In the genomic region with DNA sequence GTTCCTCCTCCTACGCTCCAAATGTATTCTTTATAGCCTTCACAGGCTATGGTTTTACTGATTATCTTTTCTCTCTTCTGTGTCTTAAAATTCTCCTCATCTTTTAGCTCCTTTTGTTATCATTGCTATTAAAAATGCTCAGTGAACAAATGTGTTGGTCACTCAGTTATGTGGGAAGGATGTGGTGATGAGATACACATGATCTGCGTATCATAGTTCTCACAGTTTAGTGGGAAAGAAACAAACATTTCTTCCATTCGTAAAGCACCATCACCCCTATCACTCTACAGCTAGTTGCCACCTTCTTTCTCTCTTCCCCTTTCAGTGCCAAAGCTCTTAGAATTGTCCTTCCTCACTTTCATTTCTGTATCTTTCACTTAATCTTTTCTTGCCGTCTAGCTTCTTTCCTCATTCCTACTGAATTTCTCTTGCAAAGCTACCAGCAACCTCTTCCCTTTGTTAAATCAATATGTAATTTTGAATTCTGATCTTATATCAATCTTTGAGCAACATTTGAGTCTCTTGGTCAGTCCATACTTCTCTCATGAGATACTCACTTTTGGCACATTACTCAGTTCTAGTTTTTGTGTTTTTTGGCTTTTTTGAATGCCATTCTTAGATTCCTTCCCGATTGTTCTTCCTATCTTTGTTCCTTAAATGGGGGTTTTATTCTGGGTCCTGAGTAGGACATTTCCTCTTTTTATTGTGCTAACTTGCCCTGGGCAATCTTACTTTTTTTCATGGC, we compare ENCODE assay signal across 27 cellular contexts.
A peak's percentile ranks its signal among the peaks of the same experiment; 100 is the strongest.
DNase-seq lines count a peak whose midpoint lies in the region; ATAC-seq, FAIRE-seq and TF ChIP-seq lines count a peak whose summit lies in the region.
"Had no signal": no experiment of that assay in that cellular context is flagged by ENCODE, and none has a peak within 500 bp of the region (broad histone marks: within the 10 kb centered on the region; RNA-seq: fewer than 3 reads in every experiment).

No MANE protein-coding gene starts in this region.

- peaks cover 2 to 6% of the 10 kb centered on the region in 2 experiments for H3K36me3 ChIP-seq in mesenchymal stem cell (ENCODE audit: control insufficient read depth in 1 of 2, insufficient read depth in 2 of 2, low read depth in 1 of 2, low read length in 2 of 2)
- H3K36me3 ChIP-seq: prostate gland, uterus had no signal

- FAIRE-seq in GM12891 (lab: Jason Lieb, UNC), result no peak
- FAIRE-seq: GM12878, HTR-8/SVneo had no signal

- WGBS in mesenchymal stem cell, result 96% methylated on average over 4 of the region's 5 CpGs

- peaks cover 5% of the 10 kb centered on the region for H3K9me3 Mint-ChIP-seq in activated T-cell treated with anti-CD3 and anti-CD28 coated beads, Interleukin-2, amount 50 U/mL, for 4 hours
- H3K9me3 Mint-ChIP-seq: activated CD4-positive, alpha-beta memory T cell treated with anti-CD3 and anti-CD28 coated beads, Interleukin-2, amount 10 ng/mL, durations not matched to agents 7 days and 5 days; activated naive CD4-positive, alpha-beta T cell treated with anti-CD3 and anti-CD28 coated beads, Interleukin-2, amount 50 U/mL, for 24 hours had no signal

- no peak overlapping the region for H3K4me3 Mint-ChIP-seq in activated T-cell treated with anti-CD3 and anti-CD28 coated beads, Interleukin-2, amount 50 U/mL, for 4 hours
- H3K4me3 Mint-ChIP-seq: activated CD4-positive, alpha-beta memory T cell treated with anti-CD3 and anti-CD28 coated beads, Interleukin-2, amount 10 ng/mL, durations not matched to agents 7 days and 5 days; activated naive CD4-positive, alpha-beta T cell treated with anti-CD3 and anti-CD28 coated beads, Interleukin-2, amount 50 U/mL, for 24 hours; brain; nephron progenitor cell had no signal

- no peak overlapping the region for H2BK120ac ChIP-seq in mesenchymal stem cell (ENCODE audit: low read depth, low read length)

- H3K27me3 Mint-ChIP-seq in activated T-cell treated with anti-CD3 and anti-CD28 coated beads, Interleukin-2, amount 50 U/mL, for 4 hours (ENCODE audit: low read depth), result no peaks in the 10 kb centered on the region
- H3K27me3 Mint-ChIP-seq: activated CD4-positive, alpha-beta memory T cell treated with anti-CD3 and anti-CD28 coated beads, Interleukin-2, amount 10 ng/mL, durations not matched to agents 7 days and 5 days; activated naive CD4-positive, alpha-beta T cell treated with anti-CD3 and anti-CD28 coated beads, Interleukin-2, amount 50 U/mL, for 24 hours; brain had no signal

- peak overlapping the region; percentile 71 for H3K27ac ChIP-seq in mesenchymal stem cell (ENCODE audit: low read length, poor library complexity, severe bottlenecking)
- H3K27ac ChIP-seq: prostate gland, uterus, WERI-Rb-1 had no signal

- H3K14ac ChIP-seq in mesenchymal stem cell (ENCODE audit: low read length in 2 of 2), result no peak overlapping the region

- H2BK15ac ChIP-seq in mesenchymal stem cell (ENCODE audit: low read depth, poor library complexity, severe bottlenecking), result no peak overlapping the region

- H3K27me3 ChIP-seq in mesenchymal stem cell (ENCODE audit: control insufficient read depth in 1 of 2, insufficient read depth in 1 of 2, low read length in 2 of 2), result no peaks in the 10 kb centered on the region
- H3K27me3 ChIP-seq: uterus had no signal

- no peak overlapping the region for H2AK5ac ChIP-seq in mesenchymal stem cell (ENCODE audit: low read length, severe bottlenecking)

- peaks cover 4% of the 10 kb centered on the region for H3K4me1 Mint-ChIP-seq in activated T-cell treated with anti-CD3 and anti-CD28 coated beads, Interleukin-2, amount 50 U/mL, for 4 hours (ENCODE audit: low read depth)
- H3K4me1 Mint-ChIP-seq: activated naive CD4-positive, alpha-beta T cell treated with anti-CD3 and anti-CD28 coated beads, Interleukin-2, amount 50 U/mL, for 24 hours; nephron progenitor cell had no signal

- H3K79me1 ChIP-seq in mesenchymal stem cell (replicated peaks; ENCODE audit: low read length, poor library complexity, severe bottlenecking), result peaks cover 21% of the 10 kb centered on the region

- TF ChIP-seq CTCF in astrocyte of the spinal cord (IDR thresholded peaks at IDR 0.05; ENCODE audit: low read depth, low read length), result no peak

- peaks cover 3% of the 10 kb centered on the region for H3K4me1 ChIP-seq in mesenchymal stem cell (ENCODE audit: control insufficient read depth, insufficient read depth, low read depth, low read length)
- H3K4me1 ChIP-seq: prostate gland, uterus had no signal

- H2BK5ac ChIP-seq in mesenchymal stem cell (ENCODE audit: low read depth, low read length, poor library complexity, severe bottlenecking), result no peak overlapping the region

- no peaks in the 10 kb centered on the region for H3K9me3 ChIP-seq in mesenchymal stem cell (ENCODE audit: control insufficient read depth, low read length)
- H3K9me3 ChIP-seq: Caco-2, prostate gland, uterus had no signal

- H3K23ac ChIP-seq in mesenchymal stem cell (ENCODE audit: low read length in 2 of 2), result no peak overlapping the region

- H3K18ac ChIP-seq in mesenchymal stem cell (ENCODE audit: low read depth in 1 of 2, low read length in 2 of 2), result no peak overlapping the region

- no peak overlapping the region for H3K9ac ChIP-seq in mesenchymal stem cell (ENCODE audit: low read length)

- no peak for TF ChIP-seq POLR2A in GM12891 (IDR thresholded peaks at IDR 0.05; ENCODE audit: low read depth, low read length)

- in situ Hi-C loops in astrocyte of the spinal cord (cut with HindIII; ENCODE audit: low sequenced_read_pairs), result no loop called here

- H3K4ac ChIP-seq in mesenchymal stem cell (ENCODE audit: low read depth in 1 of 2, low read length in 2 of 2), result no peak overlapping the region

- DNase-seq in GM12891 (ENCODE audit: insufficient read length, low spot score), result no peak
- peak; percentile 67 for DNase-seq in NOMO-1 treated with DMSO at 0.1 percent for 48 hours (lab: John Stamatoyannopoulos, UW; ENCODE audit: unreplicated experiment)
- peak; percentile 38 for DNase-seq in astrocyte of the spinal cord (ENCODE audit: low read depth, low spot score)
- no peak for DNase-seq in mesenchymal stem cell
- DNase-seq in activated T-cell treated with anti-CD3 and anti-CD28 coated beads, Interleukin-2, amount 50 U/mL, for 4 hours, result no peak
- no peak for DNase-seq in foreskin melanocyte
- DNase-seq in islet precursor cell, result no peak
- no peak for DNase-seq in HK-2 (ENCODE audit: unreplicated experiment)
- DNase-seq: activated CD4-positive, alpha-beta memory T cell treated with anti-CD3 and anti-CD28 coated beads, Interleukin-2, amount 10 ng/mL, durations not matched to agents 7 days and 5 days; activated T-cell treated with anti-CD3 and anti-CD28 coated beads, Interleukin-2, amount 50 U/mL, for 1 hour; Caco-2; GDM1; glutamatergic neuron; NCI-H1694; NCI-H2227 treated with DMSO at 0.1 percent for 48 hours; NCI-H82; nephron progenitor cell; stimulated activated CD8-positive, alpha-beta memory T cell treated with anti-CD3 and anti-CD28 coated beads, Interleukin-4, amount 100 ng/mL, for 48 hours; substantia nigra; T-helper 1 cell; uterus; WERI-Rb-1 had no signal

- no peak for ATAC-seq in activated T-cell treated with anti-CD3 and anti-CD28 coated beads, Interleukin-2, amount 50 U/mL, for 4 hours
- ATAC-seq: GM12878 had no signal

- H3K4me3 ChIP-seq in astrocyte of the spinal cord (ENCODE audit: low read depth, low read length) (no peak overlapping the region), mesenchymal stem cell (ENCODE audit: insufficient read depth in 1 of 2, low read depth in 1 of 2, low read length in 2 of 2) (peak overlapping the region in 1 of 2 experiments; percentile 0)
- H3K4me3 ChIP-seq: GM12878, prostate gland, uterus had no signal

- H4K91ac ChIP-seq in mesenchymal stem cell (ENCODE audit: low read length), result no peak overlapping the region

- no peak overlapping the region for H2BK12ac ChIP-seq in mesenchymal stem cell (ENCODE audit: low read length in 2 of 2)

- no peak overlapping the region for H3K4me2 ChIP-seq in mesenchymal stem cell (ENCODE audit: low read length, poor library complexity, severe bottlenecking)

- no peak overlapping the region for H4K8ac ChIP-seq in mesenchymal stem cell (ENCODE audit: low read length)

- peaks cover 25% of the 10 kb centered on the region for H3K36me3 Mint-ChIP-seq in activated T-cell treated with anti-CD3 and anti-CD28 coated beads, Interleukin-2, amount 50 U/mL, for 4 hours (ENCODE audit: insufficient read depth)

- H2AFZ ChIP-seq in mesenchymal stem cell (ENCODE audit: low read depth, low read length), result no peak overlapping the region

TF ChIP-seq in GM12891, 5 proteins besides CTCF, POLR2A, EP300 and RAD21:
- TF ChIP-seq SPI1 (IDR thresholded peaks at IDR 0.05; ENCODE audit: low read depth, low read length) (peak; percentile 41), TAF1 (IDR thresholded peaks at IDR 0.05; ENCODE audit: low read depth, low read length) (no peak), POLR2AphosphoS5 (IDR thresholded peaks at IDR 0.05; ENCODE audit: low read depth, low read length) (no peak)

Comparison
In these comparisons a context has a peak if more than half of its experiments do, and no peak if none do; other contexts are left out.
1. DNase-seq: peak in NOMO-1 treated with DMSO at 0.1 percent for 48 hours (single experiment) and astrocyte of the spinal cord (single experiment); none in GM12891 (single experiment), mesenchymal stem cell (single experiment), activated T-cell treated with anti-CD3 and anti-CD28 coated beads, Interleukin-2, amount 50 U/mL, for 4 hours (single experiment), foreskin melanocyte (single experiment), islet precursor cell (single experiment) and HK-2 (single experiment).